In genomic region chr10:31605846-31606543, GRCh38 we compare ENCODE assay signal across 20 cellular contexts.
"Had no signal": no experiment of that assay in that cellular context is flagged by ENCODE, and none has a peak within 500 bp of the region (broad histone marks: within the 10 kb centered on the region; RNA-seq: fewer than 3 reads in every experiment).

No MANE protein-coding gene starts in this region.

- H3K9ac ChIP-seq: parathyroid adenoma had no signal

- H3K27ac ChIP-seq: parathyroid adenoma, testis, WERI-Rb-1 had no signal

- H3K27me3 ChIP-seq: testis had no signal

- ATAC-seq: activated CD8-positive, alpha-beta memory T cell treated with anti-CD3 and anti-CD28 coated beads, Interleukin-2, amount 10 ng/mL, durations not matched to agents 7 days and 5 days; activated CD8-positive, alpha-beta T cell treated with anti-CD3 and anti-CD28 coated beads for 36 hours; sciatic nerve; stimulated activated memory B cell treated with anti-CD40 and anti-IgM and Interleukin-4, amounts not matched to agents 10 μg/mL and 1 μg/mL and 100 μg/mL, for 72 hours; T-cell had no signal

- H3K79me2 ChIP-seq: parathyroid adenoma had no signal

- H3K9me3 ChIP-seq: testis had no signal

- H3K4me2 ChIP-seq: smooth muscle cell had no signal

- DNase-seq: activated CD4-positive, alpha-beta T cell treated with anti-CD3 and anti-CD28 coated beads, Interleukin-2, amount 10 ng/mL, durations not matched to agents 7 days and 5 days; activated CD4-positive, CD25-positive, alpha-beta regulatory T cell treated with anti-CD3 and anti-CD28 coated beads, Interleukin-2, amount 50 U/mL, for 72 hours; activated CD8-positive, alpha-beta memory T cell treated with anti-CD3 and anti-CD28 coated beads, Interleukin-2, amount 10 ng/mL, durations not matched to agents 7 days and 5 days; activated CD8-positive, alpha-beta T cell treated with anti-CD3 and anti-CD28 coated beads for 36 hours; activated effector memory CD4-positive, alpha-beta T cell treated with anti-CD3 and anti-CD28 coated beads, Interleukin-2, amount 50 U/mL, for 16 hours; activated naive CD4-positive, alpha-beta T cell treated with anti-CD3 and anti-CD28 coated beads, Interleukin-2, amount 10 ng/mL, durations not matched to agents 7 days and 5 days; activated T-cell treated with anti-CD3 and anti-CD28 coated beads for 4 hours; foreskin melanocyte; glutamatergic neuron; hippocampal formation; nucleus accumbens; stimulated activated CD4-positive, alpha-beta T cell treated with anti-CD3 and anti-CD28 coated beads, Interleukin-15, amount 100 ng/mL, for 24 hours; T-cell; testis; trophoblast cell; WERI-Rb-1 had no signal

- H3K36me3 ChIP-seq: WERI-Rb-1 had no signal

- H3K4me1 ChIP-seq: parathyroid adenoma had no signal

- H3K4me3 ChIP-seq: smooth muscle cell, testis had no signal

- H2AFZ ChIP-seq: parathyroid adenoma had no signal
